Comparison of ENCODE assay signal across 1 cellular context in genomic region chr15:65377105-65377975, GRCh38.
TF ChIP-seq lines count a peak whose summit lies in the region.

No MANE protein-coding gene starts in this region.

TF ChIP-seq in H1, 55 proteins besides CTCF, POLR2A, EP300 and RAD21:
- no peak for TF ChIP-seq FOSL1 (IDR thresholded peaks at IDR 0.05; ENCODE audit: insufficient read depth, low read depth, low read length)
- peak in 1 of 2 experiments; percentile 51; a peak in 1 of 4 replicates for TF ChIP-seq SIN3A (conservative IDR thresholded peaks at IDR 0.05 in 1 of 2, IDR thresholded peaks at IDR 0.05 in 1 of 2; ENCODE audit: low read depth in 1 of 2, low read length in 2 of 2)
- TF ChIP-seq KDM5A (IDR thresholded peaks at IDR 0.05; ENCODE audit: low read length) = no peak
- TF ChIP-seq KDM4A (IDR thresholded peaks at IDR 0.05; ENCODE audit: low read depth, low read length, severe bottlenecking) = peak; percentile 81
- TF ChIP-seq E2F6 (IDR thresholded peaks at IDR 0.05) = peak; percentile 79
- TF ChIP-seq HDAC6 (IDR thresholded peaks at IDR 0.05; ENCODE audit: low read depth, low read length) = no peak
- TF ChIP-seq RNF2 (IDR thresholded peaks at IDR 0.05; ENCODE audit: borderline replicate concordance, low read depth, low read length, missing control alignments, poor library complexity, severe bottlenecking) = peak; percentile 18
- no peak for TF ChIP-seq SP1 (IDR thresholded peaks at IDR 0.05; ENCODE audit: low read depth, low read length)
- no peak for TF ChIP-seq POU5F1 (IDR thresholded peaks at IDR 0.05; ENCODE audit: low read depth, low read length)
- no peak for TF ChIP-seq CBX8 (IDR thresholded peaks at IDR 0.05; ENCODE audit: borderline replicate concordance, low read depth, low read length)
- no peak for TF ChIP-seq CTBP2 (IDR thresholded peaks at IDR 0.05; ENCODE audit: borderline replicate concordance, insufficient read depth, insufficient read length, low read length)
- TF ChIP-seq SRF (IDR thresholded peaks at IDR 0.05; ENCODE audit: low read depth, low read length) = no peak
- no peak for TF ChIP-seq KDM1A (IDR thresholded peaks at IDR 0.05; ENCODE audit: borderline replicate concordance, low read length)
- 0 out of 4 replicates have a peak, but pooled peaks of 1 of the 2 experiments have one; percentile 22 for TF ChIP-seq HDAC2 (IDR thresholded peaks at IDR 0.05; ENCODE audit: borderline replicate concordance in 1 of 2, low read depth in 2 of 2, low read length in 2 of 2)
- peak; percentile 24; the same call in 1 of the 2 replicates for TF ChIP-seq PHF8 (conservative IDR thresholded peaks at IDR 0.05; ENCODE audit: low read depth, low read length)
- TF ChIP-seq CHD2 (IDR thresholded peaks at IDR 0.05; ENCODE audit: low read length) = no peak
- no peak for TF ChIP-seq TBP (IDR thresholded peaks at IDR 0.05; ENCODE audit: low read depth, low read length)
- 0 out of 2 replicates have a peak, but pooled peaks have one; percentile 1 for TF ChIP-seq GABPA (IDR thresholded peaks at IDR 0.05; ENCODE audit: borderline replicate concordance, insufficient read depth, low read length)
- TF ChIP-seq SAP30 (IDR thresholded peaks at IDR 0.05; ENCODE audit: insufficient read depth, insufficient replicate concordance, low read length) = peak; percentile 38
- no peak for TF ChIP-seq CBX5 (IDR thresholded peaks at IDR 0.05; ENCODE audit: low read depth, low read length)
- TF ChIP-seq CHD1 (IDR thresholded peaks at IDR 0.05; ENCODE audit: low read depth, low read length) = no peak
- no peak for TF ChIP-seq TEAD4 (IDR thresholded peaks at IDR 0.05; ENCODE audit: low read depth, low read length)
- TF ChIP-seq EGR1 (IDR thresholded peaks at IDR 0.05; ENCODE audit: borderline replicate concordance, low read depth, low read length) = 0 out of 2 replicates have a peak, but pooled peaks have one; percentile 11
- peak; percentile 78; the same call in 1 of the 2 replicates for TF ChIP-seq RBBP5 (IDR thresholded peaks at IDR 0.05; ENCODE audit: borderline replicate concordance, low read depth, low read length)
- no peak for TF ChIP-seq ZNF274 (IDR thresholded peaks at IDR 0.05; ENCODE audit: borderline replicate concordance, extremely low read depth, low read length)
- TF ChIP-seq CREB1 (IDR thresholded peaks at IDR 0.05) = 0 out of 2 replicates have a peak, but pooled peaks have one; percentile 4
- TF ChIP-seq TAF1 (IDR thresholded peaks at IDR 0.05; ENCODE audit: low read depth, low read length) = peak; percentile 68; the same call in 1 of the 2 replicates
- TF ChIP-seq JUN (IDR thresholded peaks at IDR 0.05; ENCODE audit: low read depth, low read length) = no peak
- TF ChIP-seq SP2 (IDR thresholded peaks at IDR 0.05; ENCODE audit: low read length) = no peak
- no peak for TF ChIP-seq SIX5 (IDR thresholded peaks at IDR 0.05; ENCODE audit: low read depth, low read length)
- TF ChIP-seq RFX5 (IDR thresholded peaks at IDR 0.05; ENCODE audit: borderline replicate concordance, low read depth, low read length) = no peak
- no peak for TF ChIP-seq TCF12 (IDR thresholded peaks at IDR 0.05; ENCODE audit: low read depth, low read length)
- no peak for TF ChIP-seq CHD7 (IDR thresholded peaks at IDR 0.05; ENCODE audit: insufficient replicate concordance, low read length)
- TF ChIP-seq NRF1 (IDR thresholded peaks at IDR 0.05; ENCODE audit: low read depth, low read length) = no peak
- peak; percentile 11 for TF ChIP-seq SUZ12 (IDR thresholded peaks at IDR 0.05; ENCODE audit: low read length)
- peak; percentile 59 for TF ChIP-seq TAF7 (optimal IDR thresholded peaks at IDR 0.05; ENCODE audit: borderline replicate concordance, low read depth, low read length)
- peak; percentile 92 for TF ChIP-seq ASH2L (IDR thresholded peaks at IDR 0.05; ENCODE audit: low read length)
- no peak for TF ChIP-seq ATF2 (IDR thresholded peaks at IDR 0.05; ENCODE audit: low read length)
- TF ChIP-seq SIRT6 (IDR thresholded peaks at IDR 0.05; ENCODE audit: low read length) = no peak
- no peak for TF ChIP-seq BRCA1 (IDR thresholded peaks at IDR 0.05; ENCODE audit: low read depth, low read length)
- TF ChIP-seq BACH1 (IDR thresholded peaks at IDR 0.05; ENCODE audit: low read length) = no peak
- no peak for TF ChIP-seq EZH2 (IDR thresholded peaks at IDR 0.05; ENCODE audit: low read depth, low read length, severe bottlenecking)
- TF ChIP-seq GTF2F1 (IDR thresholded peaks at IDR 0.05; ENCODE audit: borderline replicate concordance, low read depth, low read length) = no peak
- 0 out of 2 replicates have a peak, but pooled peaks have one; percentile 33 for TF ChIP-seq SP4 (IDR thresholded peaks at IDR 0.05; ENCODE audit: low read length)
- no peak for TF ChIP-seq NANOG (IDR thresholded peaks at IDR 0.05; ENCODE audit: insufficient read depth, low read depth, low read length, poor library complexity, severe bottlenecking)
- TF ChIP-seq CEBPB (IDR thresholded peaks at IDR 0.05; ENCODE audit: low read depth, low read length) = no peak
- no peak for TF ChIP-seq RXRA (IDR thresholded peaks at IDR 0.05; ENCODE audit: insufficient read depth, low read depth, low read length)
- peak; percentile 25; the same call in 1 of the 2 replicates for TF ChIP-seq YY1 (IDR thresholded peaks at IDR 0.05; ENCODE audit: low read depth, low read length)
